ENCODE assay signal across 1 cellular context in genomic region chr2:55965966-55966365, GRCh38.
TF ChIP-seq lines count a peak whose summit lies in the region.

No MANE protein-coding gene starts in this region.

TF ChIP-seq in IMR-90, 13 proteins besides CTCF, POLR2A, EP300 and RAD21:
- TF ChIP-seq ELK1 (IDR thresholded peaks at IDR 0.05; ENCODE audit: borderline replicate concordance, low read depth, low read length): no peak
- no peak for TF ChIP-seq CEBPB (IDR thresholded peaks at IDR 0.05; ENCODE audit: low read depth, low read length)
- TF ChIP-seq USF2 (IDR thresholded peaks at IDR 0.05; ENCODE audit: low read depth, low read length): no peak
- no peak for TF ChIP-seq FOS (IDR thresholded peaks at IDR 0.05; ENCODE audit: low read depth, low read length)
- TF ChIP-seq BHLHE40 (IDR thresholded peaks at IDR 0.05; ENCODE audit: low read depth, low read length): no peak
- no peak for TF ChIP-seq RCOR1 (IDR thresholded peaks at IDR 0.05; ENCODE audit: insufficient replicate concordance, low read length)
- TF ChIP-seq SMC3 (IDR thresholded peaks at IDR 0.05; ENCODE audit: low read depth, low read length): no peak
- TF ChIP-seq NFE2L2 (IDR thresholded peaks at IDR 0.05; ENCODE audit: low read depth, low read length): no peak
